15 cellular contexts compared by ENCODE assay signal in the genomic region with DNA sequence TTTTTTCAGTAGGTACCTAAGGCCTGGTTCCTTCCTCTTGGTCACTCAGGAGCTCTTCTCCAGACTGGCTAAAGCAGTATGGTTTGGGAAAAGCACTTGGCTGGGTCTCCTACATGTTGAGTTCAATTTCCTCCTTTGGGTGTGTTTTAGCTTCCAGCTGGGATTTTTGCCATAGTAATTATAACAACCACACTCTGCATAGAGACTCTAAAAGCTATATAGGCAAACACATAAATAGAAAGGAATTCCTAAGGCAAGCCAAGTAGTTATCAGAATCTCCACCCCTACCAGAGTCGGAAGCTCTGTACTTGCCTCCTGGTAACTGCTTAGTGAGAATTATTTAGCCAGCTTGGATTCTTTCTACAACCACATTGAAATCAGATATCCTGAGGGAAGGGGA. TPM values are rescaled to one million over a fixed set of nuclear protein-coding genes. Genes with fewer than 3 reads are reported as not detected.
A peak's percentile ranks its signal among the peaks of the same experiment; 100 is the strongest.
DNase-seq lines count a peak whose midpoint lies in the region; ATAC-seq and TF ChIP-seq lines count a peak whose summit lies in the region.
"Had no signal": no experiment of that assay in that cellular context is flagged by ENCODE, and none has a peak within 500 bp of the region (broad histone marks: within the 10 kb centered on the region; RNA-seq: fewer than 3 reads in every experiment).

No MANE protein-coding gene starts in this region.

- H3K9me3 Mint-ChIP-seq in activated T-cell treated with anti-CD3 and anti-CD28 coated beads, Interleukin-2, amount 50 U/mL, for 24 hours: no peaks in the 10 kb centered on the region
- H3K9me3 Mint-ChIP-seq: stimulated activated naive CD8-positive, alpha-beta T cell treated with anti-CD3 and anti-CD28 coated beads, Interleukin-15, amount 100 ng/mL, for 72 hours; T-helper 2 cell treated with Interferon-gamma antibody and Interleukin-4, amounts not matched to agents 5 μg/mL and 100 μg/mL, for 36 hours had no signal

- no peaks in the 10 kb centered on the region for H3K27me3 Mint-ChIP-seq in activated T-cell treated with anti-CD3 and anti-CD28 coated beads, Interleukin-2, amount 50 U/mL, for 24 hours
- H3K27me3 Mint-ChIP-seq: stimulated activated naive CD8-positive, alpha-beta T cell treated with anti-CD3 and anti-CD28 coated beads, Interleukin-15, amount 100 ng/mL, for 72 hours had no signal

- H3K27ac Mint-ChIP-seq in activated T-cell treated with anti-CD3 and anti-CD28 coated beads, Interleukin-2, amount 50 U/mL, for 24 hours: no peak overlapping the region
- H3K27ac Mint-ChIP-seq: stimulated activated naive CD8-positive, alpha-beta T cell treated with anti-CD3 and anti-CD28 coated beads, Interleukin-15, amount 100 ng/mL, for 72 hours; T-helper 2 cell treated with Interferon-gamma antibody and Interleukin-4, amounts not matched to agents 5 μg/mL and 100 μg/mL, for 36 hours had no signal

- peaks cover 10% of the 10 kb centered on the region for H3K4me1 ChIP-seq in upper lobe of right lung

- in situ Hi-C loops in ACHN (cut with HindIII; ENCODE audit: low pct_ligation_motif_present, low pct_unique_long_range_greater_than_20kb, low sequenced_read_pairs): no loop called here

- H3K36me3 ChIP-seq in upper lobe of right lung: no peaks in the 10 kb centered on the region

- no peak overlapping the region for H3K27ac ChIP-seq in upper lobe of right lung
- H3K27ac ChIP-seq: RWPE1 had no signal

- no peak for TF ChIP-seq CTCF in choroid plexus epithelial cell (conservative IDR thresholded peaks at IDR 0.05; ENCODE audit: low read depth, low read length)
- no peak for TF ChIP-seq CTCF in upper lobe of right lung (IDR thresholded peaks at IDR 0.05)

- intact Hi-C loops in left colon (cut with DNase I, micrococcal nuclease): no loop called here
- intact Hi-C loops in upper lobe of right lung (cut with DNase I): no loop called here

- no peaks in the 10 kb centered on the region for H3K4me1 Mint-ChIP-seq in activated T-cell treated with anti-CD3 and anti-CD28 coated beads, Interleukin-2, amount 50 U/mL, for 24 hours (ENCODE audit: low read depth)
- H3K4me1 Mint-ChIP-seq: stimulated activated naive CD8-positive, alpha-beta T cell treated with anti-CD3 and anti-CD28 coated beads, Interleukin-15, amount 100 ng/mL, for 72 hours had no signal

- H3K36me3 Mint-ChIP-seq in activated T-cell treated with anti-CD3 and anti-CD28 coated beads, Interleukin-2, amount 50 U/mL, for 24 hours (ENCODE audit: low read depth): no peaks in the 10 kb centered on the region

- DNase-seq in HT1080 (ENCODE audit: low read depth): peak; percentile 56
- DNase-seq in choroid plexus epithelial cell (ENCODE audit: low read depth): peak; percentile 63
- DNase-seq in left colon: no peak
- no peak for DNase-seq in upper lobe of right lung
- no peak for DNase-seq in activated T-cell treated with anti-CD3 and anti-CD28 coated beads, Interleukin-2, amount 50 U/mL, for 24 hours
- no peak for DNase-seq in ACHN
- DNase-seq: activated CD4-positive, alpha-beta T cell treated with anti-CD3 and anti-CD28 coated beads, Interleukin-2, amount 50 U/mL, for 48 hours; COR-L47; NCI-H1417 treated with DMSO at 0.1 percent for 48 hours; NCI-H69; retina; stimulated activated naive CD8-positive, alpha-beta T cell treated with anti-CD3 and anti-CD28 coated beads, Interleukin-15, amount 100 ng/mL, for 72 hours had no signal

- H3K9me3 ChIP-seq in upper lobe of right lung: no peaks in the 10 kb centered on the region

- H3K4me3 Mint-ChIP-seq in activated T-cell treated with anti-CD3 and anti-CD28 coated beads, Interleukin-2, amount 50 U/mL, for 24 hours: no peak overlapping the region
- H3K4me3 Mint-ChIP-seq: stimulated activated naive CD8-positive, alpha-beta T cell treated with anti-CD3 and anti-CD28 coated beads, Interleukin-15, amount 100 ng/mL, for 72 hours; T-helper 2 cell treated with Interferon-gamma antibody and Interleukin-4, amounts not matched to agents 5 μg/mL and 100 μg/mL, for 36 hours had no signal

- H3K4me3 ChIP-seq in choroid plexus epithelial cell (ENCODE audit: low read depth, low read length) (no peak overlapping the region), upper lobe of right lung (no peak overlapping the region)

- H3K27me3 ChIP-seq in upper lobe of right lung: no peaks in the 10 kb centered on the region

- ATAC-seq in left colon: peak; percentile 92
- ATAC-seq in upper lobe of right lung: peak; percentile 30
- ATAC-seq in HG02798 (IDR thresholded peaks at IDR 0.05; ENCODE audit: poor library complexity, unreplicated experiment): no peak
- ATAC-seq: stimulated activated naive CD8-positive, alpha-beta T cell treated with anti-CD3 and anti-CD28 coated beads, Interleukin-15, amount 100 ng/mL, for 72 hours had no signal

RNA-seq across cellular contexts. Expression of a gene that starts 48.6 kb away (rescaled TPM):
- not detected in 2 replicates for total RNA-seq in HT1080 (2014; rRNA removed; shearing (Covaris generic))
- polyA plus RNA-seq in HT1080 (2015; cell fraction: cytosol; rRNA removed): not detected in 2 replicates
- not detected in 2 replicates for polyA plus RNA-seq in HT1080 (2015; cell fraction: nucleus; rRNA removed)
- not detected for total RNA-seq in left colon
- not detected for total RNA-seq in upper lobe of right lung

RNA-seq across cellular contexts. Expression of a gene that starts 48.7 kb away (rescaled TPM):
- not detected in 2 replicates for total RNA-seq in HT1080 (2014; rRNA removed; shearing (Covaris generic))
- polyA plus RNA-seq in HT1080 (2015; cell fraction: cytosol; rRNA removed): not detected in 2 replicates
- polyA plus RNA-seq in HT1080 (2015; cell fraction: nucleus; rRNA removed): 0.14 and 0.24 TPM in 2 replicates
- total RNA-seq in left colon (not detected), upper lobe of right lung (not detected)

Comparison
In these comparisons a context has a peak if more than half of its experiments do, and no peak if none do; other contexts are left out.
1. DNase-seq: peak in HT1080 (single experiment) and choroid plexus epithelial cell (single experiment); none in left colon (0 of 2), upper lobe of right lung (single experiment), activated T-cell treated with anti-CD3 and anti-CD28 coated beads, Interleukin-2, amount 50 U/mL, for 24 hours (single experiment) and ACHN (single experiment).